Comparison of ENCODE assay signal across 17 cellular contexts in genomic region chr11:23509023-23509422, GRCh38.
DNase-seq lines count a peak whose midpoint lies in the region; ATAC-seq and TF ChIP-seq lines count a peak whose summit lies in the region.
"Had no signal": no experiment of that assay in that cellular context is flagged by ENCODE, and none has a peak within 500 bp of the region (broad histone marks: within the 10 kb centered on the region; RNA-seq: fewer than 3 reads in every experiment).

No MANE protein-coding gene starts in this region.

- peak; percentile 53 for ATAC-seq in GM21423 (IDR thresholded peaks at IDR 0.05; ENCODE audit: unreplicated experiment)
- no peak for ATAC-seq in HG03045 (IDR thresholded peaks at IDR 0.05; ENCODE audit: unreplicated experiment)
- ATAC-seq: activated CD8-positive, alpha-beta T cell treated with anti-CD3 and anti-CD28 coated beads, Interleukin-2, amount 10 ng/mL, durations not matched to agents 7 days and 5 days; stimulated activated memory B cell treated with anti-CD40 and anti-IgM and Interleukin-4, amounts not matched to agents 10 μg/mL and 1 μg/mL and 100 μg/mL, for 72 hours had no signal

- no peaks in the 10 kb centered on the region for H3K79me1 ChIP-seq in trophoblast cell (ENCODE audit: low read length)

- DNase-seq in AG08396 (ENCODE audit: low spot score) = peak; percentile 41
- peak; percentile 87 for DNase-seq in RKO (ENCODE audit: low spot score)
- DNase-seq in fibroblast of pulmonary artery (ENCODE audit: low read depth) = peak; percentile 26
- no peak for DNase-seq in globus pallidus (ENCODE audit: low spot score)
- no peak for DNase-seq in trophoblast cell
- DNase-seq in endodermal cell = no peak
- DNase-seq: activated CD8-positive, alpha-beta T cell treated with anti-CD3 and anti-CD28 coated beads, Interleukin-2, amount 10 ng/mL, durations not matched to agents 7 days and 5 days; activated naive CD4-positive, alpha-beta T cell treated with anti-CD3 and anti-CD28 coated beads, Interleukin-2, amount 10 ng/mL, durations not matched to agents 7 days and 5 days; foreskin melanocyte; NCI-H1694 treated with DMSO at 0.1 percent for 48 hours; NCI-H526 treated with DMSO at 0.1 percent for 48 hours; SHP77 treated with DMSO at 0.1 percent for 48 hours; stimulated activated CD4-positive, alpha-beta T cell treated with anti-CD3 and anti-CD28 coated beads, Interleukin-2, amount 100 ng/mL, for 48 hours had no signal

- H3K9ac ChIP-seq in trophoblast cell (ENCODE audit: low read length) (no peak overlapping the region), endodermal cell (ENCODE audit: extremely low read depth, low read length, poor library complexity, severe bottlenecking) (no peak overlapping the region)

- H4K12ac ChIP-seq in trophoblast cell (ENCODE audit: low read depth, low read length) = no peak overlapping the region

- no peak overlapping the region for H4K91ac ChIP-seq in trophoblast cell (ENCODE audit: low read depth, low read length)

- no peak overlapping the region for H2BK12ac ChIP-seq in trophoblast cell (ENCODE audit: low read length)

- H3K4me3 Mint-ChIP-seq in endodermal cell = no peak overlapping the region
- H3K4me3 Mint-ChIP-seq: activated CD8-positive, alpha-beta T cell treated with anti-CD3 and anti-CD28 coated beads, Interleukin-2, amount 10 ng/mL, durations not matched to agents 7 days and 5 days; activated naive CD4-positive, alpha-beta T cell treated with anti-CD3 and anti-CD28 coated beads, Interleukin-2, amount 10 ng/mL, durations not matched to agents 7 days and 5 days; dendritic cell treated with granulocyte-macrophage colony-stimulating factor and Interleukin-4, amounts not matched to agents 40 ng/mL and 50 ng/mL, for 4 days; stimulated activated memory B cell treated with anti-CD40 and anti-IgM and Interleukin-4, amounts not matched to agents 10 μg/mL and 1 μg/mL and 100 μg/mL, for 72 hours had no signal

- H2AFZ ChIP-seq in trophoblast cell (ENCODE audit: insufficient read depth, low read length, poor library complexity) = no peak overlapping the region

- H3K18ac ChIP-seq in trophoblast cell (ENCODE audit: low read length) = no peak overlapping the region

- H3K4me2 ChIP-seq in trophoblast cell (ENCODE audit: low read length) = no peak overlapping the region

- H3K9me3 Mint-ChIP-seq in endodermal cell = no peaks in the 10 kb centered on the region
- H3K9me3 Mint-ChIP-seq: dendritic cell treated with granulocyte-macrophage colony-stimulating factor and Interleukin-4, amounts not matched to agents 40 ng/mL and 50 ng/mL, for 4 days had no signal

- no peak overlapping the region for H4K8ac ChIP-seq in trophoblast cell (ENCODE audit: low read depth, low read length)

- H3K27ac Mint-ChIP-seq in endodermal cell = no peak overlapping the region
- H3K27ac Mint-ChIP-seq: activated CD8-positive, alpha-beta T cell treated with anti-CD3 and anti-CD28 coated beads, Interleukin-2, amount 10 ng/mL, durations not matched to agents 7 days and 5 days; activated naive CD4-positive, alpha-beta T cell treated with anti-CD3 and anti-CD28 coated beads, Interleukin-2, amount 10 ng/mL, durations not matched to agents 7 days and 5 days; dendritic cell treated with granulocyte-macrophage colony-stimulating factor and Interleukin-4, amounts not matched to agents 40 ng/mL and 50 ng/mL, for 4 days; stimulated activated memory B cell treated with anti-CD40 and anti-IgM and Interleukin-4, amounts not matched to agents 10 μg/mL and 1 μg/mL and 100 μg/mL, for 72 hours had no signal

- H2AK5ac ChIP-seq in trophoblast cell (ENCODE audit: low read length) = no peak overlapping the region

- H3K4ac ChIP-seq in trophoblast cell (ENCODE audit: low read depth, low read length) = no peak overlapping the region

- no peaks in the 10 kb centered on the region for H3K79me2 ChIP-seq in trophoblast cell (ENCODE audit: control insufficient read depth, insufficient read depth, low read length, poor library complexity)

- no peaks in the 10 kb centered on the region for H3K4me1 Mint-ChIP-seq in endodermal cell
- H3K4me1 Mint-ChIP-seq: activated naive CD4-positive, alpha-beta T cell treated with anti-CD3 and anti-CD28 coated beads, Interleukin-2, amount 10 ng/mL, durations not matched to agents 7 days and 5 days; stimulated activated memory B cell treated with anti-CD40 and anti-IgM and Interleukin-4, amounts not matched to agents 10 μg/mL and 1 μg/mL and 100 μg/mL, for 72 hours had no signal

- no peak for TF ChIP-seq CTCF in fibroblast of pulmonary artery (IDR thresholded peaks at IDR 0.05; ENCODE audit: low read length, missing control alignments)
- no peak for TF ChIP-seq CTCF in endodermal cell (conservative IDR thresholded peaks at IDR 0.05)

- H3K36me3 ChIP-seq in trophoblast cell (ENCODE audit: control insufficient read depth in 1 of 2, insufficient read depth in 2 of 2, low read length in 2 of 2) (no peaks in the 10 kb centered on the region), endodermal cell (ENCODE audit: control insufficient read depth, insufficient read depth, low read length) (no peaks in the 10 kb centered on the region)

- H2BK120ac ChIP-seq in trophoblast cell (ENCODE audit: insufficient read depth, low read length, poor library complexity) = no peak overlapping the region

- no peak overlapping the region for H3K14ac ChIP-seq in trophoblast cell (ENCODE audit: low read length)

- no peaks in the 10 kb centered on the region for H3K27me3 Mint-ChIP-seq in endodermal cell (ENCODE audit: insufficient read depth)
- H3K27me3 Mint-ChIP-seq: activated naive CD4-positive, alpha-beta T cell treated with anti-CD3 and anti-CD28 coated beads, Interleukin-2, amount 10 ng/mL, durations not matched to agents 7 days and 5 days; dendritic cell treated with granulocyte-macrophage colony-stimulating factor and Interleukin-4, amounts not matched to agents 40 ng/mL and 50 ng/mL, for 4 days; stimulated activated memory B cell treated with anti-CD40 and anti-IgM and Interleukin-4, amounts not matched to agents 10 μg/mL and 1 μg/mL and 100 μg/mL, for 72 hours had no signal

- H2BK5ac ChIP-seq in trophoblast cell (ENCODE audit: low read depth, low read length, poor library complexity) = no peak overlapping the region

- H3K23ac ChIP-seq in trophoblast cell (ENCODE audit: low read length) = no peak overlapping the region

- H3K4me3 ChIP-seq in fibroblast of pulmonary artery (replicated peaks; ENCODE audit: low read depth, low read length) (no peak overlapping the region), trophoblast cell (ENCODE audit: low read depth, low read length) (no peak overlapping the region), endodermal cell (ENCODE audit: low read length) (no peak overlapping the region)

- H3K9me3 ChIP-seq in trophoblast cell (ENCODE audit: insufficient read depth, low read depth, low read length) = no peaks in the 10 kb centered on the region
- no peaks in the 10 kb centered on the region for H3K9me3 ChIP-seq in endodermal cell (ENCODE audit: control insufficient read depth, low read length)

- no peaks in the 10 kb centered on the region for H3K36me3 Mint-ChIP-seq in endodermal cell (ENCODE audit: low read depth)
- H3K36me3 Mint-ChIP-seq: activated naive CD4-positive, alpha-beta T cell treated with anti-CD3 and anti-CD28 coated beads, Interleukin-2, amount 10 ng/mL, durations not matched to agents 7 days and 5 days; stimulated activated memory B cell treated with anti-CD40 and anti-IgM and Interleukin-4, amounts not matched to agents 10 μg/mL and 1 μg/mL and 100 μg/mL, for 72 hours had no signal

- H3K4me1 ChIP-seq in trophoblast cell (ENCODE audit: control insufficient read depth in 1 of 2, insufficient read depth in 2 of 2, low read length in 2 of 2) (no peaks in the 10 kb centered on the region), endodermal cell (ENCODE audit: control insufficient read depth, insufficient read depth, low read length) (no peaks in the 10 kb centered on the region)

- H3K27ac ChIP-seq in trophoblast cell (ENCODE audit: low read depth, low read length) = no peak overlapping the region
- no peak overlapping the region for H3K27ac ChIP-seq in endodermal cell (ENCODE audit: low read depth, low read length)

- H3K27me3 ChIP-seq in trophoblast cell (ENCODE audit: insufficient read depth, low read length) (no peaks in the 10 kb centered on the region), endodermal cell (ENCODE audit: control insufficient read depth, insufficient read depth, low read length, poor library complexity, severe bottlenecking) (no peaks in the 10 kb centered on the region)

Comparison
In these comparisons a context has a peak if more than half of its experiments do, and no peak if none do; other contexts are left out.
1. DNase-seq: peak in AG08396 (single experiment), RKO (single experiment) and fibroblast of pulmonary artery (single experiment); none in globus pallidus (single experiment), trophoblast cell (0 of 2) and endodermal cell (single experiment).